Comparison of ENCODE assay signal across 8 cellular contexts in genomic region chr12:92928431-92928961, GRCh38. TPM values are rescaled to one million over a fixed set of nuclear protein-coding genes. Genes with fewer than 3 reads are reported as not detected.
A peak's percentile ranks its signal among the peaks of the same experiment; 100 is the strongest.
DNase-seq lines count a peak whose midpoint lies in the region; ATAC-seq and TF ChIP-seq lines count a peak whose summit lies in the region.

No MANE protein-coding gene starts in this region.

- ATAC-seq in HG03196 (IDR thresholded peaks at IDR 0.05; ENCODE audit: unreplicated experiment) = peak; percentile 13
- peak; percentile 65 for ATAC-seq in left lobe of liver

- peak overlapping the region; percentile 87 for H3K27ac ChIP-seq in VCaP

- TF ChIP-seq CTCF in VCaP (conservative IDR thresholded peaks at IDR 0.05) = no peak
- TF ChIP-seq CTCF in cardiac fibroblast (IDR thresholded peaks at IDR 0.05; ENCODE audit: low read depth, low read length) = no peak

- peak; percentile 35 for DNase-seq in NCI-H2171 treated with DMSO at 0.1 percent for 48 hours (lab: John Stamatoyannopoulos, UW)
- no peak for DNase-seq in NCI-H2171 (lab: John Stamatoyannopoulos, UW)
- DNase-seq in cardiac fibroblast (ENCODE audit: low read depth in 2 of 2) = peak; percentile 18 to 44
- peak; percentile 59 for DNase-seq in left lobe of liver (ENCODE audit: low spot score)
- DNase-seq in stimulated activated CD4-positive, alpha-beta T cell treated with anti-CD3 and anti-CD28 coated beads, Interleukin-2, amount 100 ng/mL, for 4 hours (ENCODE audit: low read depth) = peak; percentile 61
- no peak for DNase-seq in NCI-H1694 treated with DMSO at 0.1 percent for 48 hours (lab: John Stamatoyannopoulos, UW)

- peak overlapping the region; percentile 72 to 75 for H3K4me3 ChIP-seq in cardiac fibroblast (replicated peaks in 1 of 2; ENCODE audit: low read depth in 2 of 2, low read length in 2 of 2)

RNA-seq across cellular contexts. Expression of gene EEA1, which starts 0.6 kb away (rescaled TPM):
- 12.5 TPM for total RNA-seq in left lobe of liver

Comparison
In these comparisons a context has a peak if more than half of its experiments do, and no peak if none do; other contexts are left out.
1. DNase-seq: peak in NCI-H2171 treated with DMSO at 0.1 percent for 48 hours (single experiment), cardiac fibroblast (2 of 2), left lobe of liver (single experiment) and stimulated activated CD4-positive, alpha-beta T cell treated with anti-CD3 and anti-CD28 coated beads, Interleukin-2, amount 100 ng/mL, for 4 hours (single experiment); none in NCI-H2171 (single experiment) and NCI-H1694 treated with DMSO at 0.1 percent for 48 hours (single experiment).